In the genomic region with DNA sequence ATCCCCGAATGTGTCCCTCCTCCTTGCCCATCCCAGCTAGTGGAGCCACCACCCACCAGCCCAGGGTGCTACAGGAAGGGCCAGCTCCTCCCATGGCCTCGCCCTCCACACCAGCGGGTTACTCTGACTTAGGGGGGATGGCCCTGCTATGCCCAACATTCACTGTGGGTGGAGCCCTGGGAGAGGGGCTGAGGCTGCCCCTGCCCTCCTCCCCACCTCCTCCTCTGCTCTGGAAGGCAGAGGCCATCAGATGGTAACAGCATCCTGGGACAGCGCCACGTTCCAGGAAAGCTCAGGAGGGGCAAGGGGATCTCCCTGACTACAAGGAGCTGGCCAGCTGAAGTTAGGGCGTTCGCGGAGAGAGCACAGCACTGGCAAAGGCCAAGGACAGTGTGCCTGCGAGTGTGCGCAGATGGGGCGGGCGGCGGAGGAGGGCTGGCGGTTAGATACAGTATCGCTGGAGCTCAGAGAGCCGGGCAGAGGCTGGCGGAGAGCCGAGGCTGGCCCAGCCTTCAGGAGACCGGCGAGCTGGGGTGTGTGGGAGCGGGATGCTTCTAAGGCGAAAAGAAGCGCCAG, we compare ENCODE assay signal across 9 cellular contexts. TPM values are rescaled to one million over a fixed set of nuclear protein-coding genes. Genes with fewer than 3 reads are reported as not detected.
DNase-seq lines count a peak whose midpoint lies in the region; ATAC-seq and TF ChIP-seq lines count a peak whose summit lies in the region.
"Had no signal": no experiment of that assay in that cellular context is flagged by ENCODE, and none has a peak within 500 bp of the region (broad histone marks: within the 10 kb centered on the region; RNA-seq: fewer than 3 reads in every experiment).

No MANE protein-coding gene starts in this region.

- no peak overlapping the region for H3K27ac Mint-ChIP-seq in WTC11

- POLR2A ChIA-PET in WTC11 (lab: Charles Lee) = interaction anchor here (1.5 kb wide), 1 partner anchor 46 kb away, joined by 3 read pairs; no protein-coding TSS in a partner anchor

- H3K4me1 Mint-ChIP-seq in WTC11 = peaks cover 41% of the 10 kb centered on the region

- peaks cover 8% of the 10 kb centered on the region for H3K9me3 Mint-ChIP-seq in WTC11

- DNase-seq in NCI-H510A treated with DMSO at 0.1 percent for 48 hours (lab: John Stamatoyannopoulos, UW) (peak; percentile 33), NCI-H510A (lab: John Stamatoyannopoulos, UW) (no peak), WTC11 (ENCODE audit: low spot score) (peak; percentile 71), fibroblast of villous mesenchyme (ENCODE audit: low read depth) (peak; percentile 2), HuH-7 (ENCODE audit: low spot score) (no peak), left colon (no peak)
- DNase-seq in stimulated activated CD8-positive, alpha-beta memory T cell treated with anti-CD3 and anti-CD28 coated beads, Interleukin-4, amount 100 ng/mL, for 48 hours = peak; percentile 60
- DNase-seq: Kasumi-1 had no signal

- H3K4me3 ChIP-seq in fibroblast of villous mesenchyme (ENCODE audit: low read depth, low read length) = no peak overlapping the region

- peaks cover 3% of the 10 kb centered on the region; the same call in 1 of the 2 replicates for H3K36me3 Mint-ChIP-seq in WTC11

- H3K4me3 Mint-ChIP-seq in WTC11 = peak overlapping the region; percentile 79

- CTCF ChIA-PET in WTC11 (lab: Charles Lee) = interaction anchor here (0.6 to 2.8 kb wide), 29 partner anchors 8 to 200 kb away, joined by 3 to 22 read pairs (median 4); no protein-coding TSS in a partner anchor

- intact Hi-C loops in left colon (cut with DNase I, micrococcal nuclease) = no loop called here

- TF ChIP-seq CTCF in WTC11 (IDR thresholded peaks at IDR 0.05) = no peak
- no peak for TF ChIP-seq CTCF in fibroblast of villous mesenchyme (IDR thresholded peaks at IDR 0.05; ENCODE audit: insufficient read depth, low read depth, low read length)

- ATAC-seq in WTC11 (peak; percentile 88), GM19351 (IDR thresholded peaks at IDR 0.05; ENCODE audit: unreplicated experiment) (no peak), left colon (no peak)

- peaks cover 36% of the 10 kb centered on the region for H3K27me3 Mint-ChIP-seq in WTC11 (ENCODE audit: low read depth)

TF ChIP-seq in WTC11, 78 proteins besides CTCF, POLR2A, EP300 and RAD21 (continues in another document):
- TF ChIP-seq, protein P1, sequence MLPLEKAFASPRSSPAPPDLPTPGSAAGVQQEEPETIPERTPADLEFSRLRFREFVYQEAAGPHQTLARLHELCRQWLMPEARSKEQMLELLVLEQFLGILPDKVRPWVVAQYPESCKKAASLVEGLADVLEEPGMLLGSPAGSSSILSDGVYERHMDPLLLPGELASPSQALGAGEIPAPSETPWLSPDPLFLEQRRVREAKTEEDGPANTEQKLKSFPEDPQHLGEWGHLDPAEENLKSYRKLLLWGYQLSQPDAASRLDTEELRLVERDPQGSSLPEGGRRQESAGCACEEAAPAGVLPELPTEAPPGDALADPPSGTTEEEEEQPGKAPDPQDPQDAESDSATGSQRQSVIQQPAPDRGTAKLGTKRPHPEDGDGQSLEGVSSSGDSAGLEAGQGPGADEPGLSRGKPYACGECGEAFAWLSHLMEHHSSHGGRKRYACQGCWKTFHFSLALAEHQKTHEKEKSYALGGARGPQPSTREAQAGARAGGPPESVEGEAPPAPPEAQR (CRISPR knock-in tag; IDR thresholded peaks at IDR 0.05) = no peak
- TF ChIP-seq, protein P2, sequence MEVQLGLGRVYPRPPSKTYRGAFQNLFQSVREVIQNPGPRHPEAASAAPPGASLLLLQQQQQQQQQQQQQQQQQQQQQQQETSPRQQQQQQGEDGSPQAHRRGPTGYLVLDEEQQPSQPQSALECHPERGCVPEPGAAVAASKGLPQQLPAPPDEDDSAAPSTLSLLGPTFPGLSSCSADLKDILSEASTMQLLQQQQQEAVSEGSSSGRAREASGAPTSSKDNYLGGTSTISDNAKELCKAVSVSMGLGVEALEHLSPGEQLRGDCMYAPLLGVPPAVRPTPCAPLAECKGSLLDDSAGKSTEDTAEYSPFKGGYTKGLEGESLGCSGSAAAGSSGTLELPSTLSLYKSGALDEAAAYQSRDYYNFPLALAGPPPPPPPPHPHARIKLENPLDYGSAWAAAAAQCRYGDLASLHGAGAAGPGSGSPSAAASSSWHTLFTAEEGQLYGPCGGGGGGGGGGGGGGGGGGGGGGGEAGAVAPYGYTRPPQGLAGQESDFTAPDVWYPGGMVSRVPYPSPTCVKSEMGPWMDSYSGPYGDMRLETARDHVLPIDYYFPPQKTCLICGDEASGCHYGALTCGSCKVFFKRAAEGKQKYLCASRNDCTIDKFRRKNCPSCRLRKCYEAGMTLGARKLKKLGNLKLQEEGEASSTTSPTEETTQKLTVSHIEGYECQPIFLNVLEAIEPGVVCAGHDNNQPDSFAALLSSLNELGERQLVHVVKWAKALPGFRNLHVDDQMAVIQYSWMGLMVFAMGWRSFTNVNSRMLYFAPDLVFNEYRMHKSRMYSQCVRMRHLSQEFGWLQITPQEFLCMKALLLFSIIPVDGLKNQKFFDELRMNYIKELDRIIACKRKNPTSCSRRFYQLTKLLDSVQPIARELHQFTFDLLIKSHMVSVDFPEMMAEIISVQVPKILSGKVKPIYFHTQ (CRISPR knock-in tag; IDR thresholded peaks at IDR 0.05) = no peak
- TF ChIP-seq, protein P3, sequence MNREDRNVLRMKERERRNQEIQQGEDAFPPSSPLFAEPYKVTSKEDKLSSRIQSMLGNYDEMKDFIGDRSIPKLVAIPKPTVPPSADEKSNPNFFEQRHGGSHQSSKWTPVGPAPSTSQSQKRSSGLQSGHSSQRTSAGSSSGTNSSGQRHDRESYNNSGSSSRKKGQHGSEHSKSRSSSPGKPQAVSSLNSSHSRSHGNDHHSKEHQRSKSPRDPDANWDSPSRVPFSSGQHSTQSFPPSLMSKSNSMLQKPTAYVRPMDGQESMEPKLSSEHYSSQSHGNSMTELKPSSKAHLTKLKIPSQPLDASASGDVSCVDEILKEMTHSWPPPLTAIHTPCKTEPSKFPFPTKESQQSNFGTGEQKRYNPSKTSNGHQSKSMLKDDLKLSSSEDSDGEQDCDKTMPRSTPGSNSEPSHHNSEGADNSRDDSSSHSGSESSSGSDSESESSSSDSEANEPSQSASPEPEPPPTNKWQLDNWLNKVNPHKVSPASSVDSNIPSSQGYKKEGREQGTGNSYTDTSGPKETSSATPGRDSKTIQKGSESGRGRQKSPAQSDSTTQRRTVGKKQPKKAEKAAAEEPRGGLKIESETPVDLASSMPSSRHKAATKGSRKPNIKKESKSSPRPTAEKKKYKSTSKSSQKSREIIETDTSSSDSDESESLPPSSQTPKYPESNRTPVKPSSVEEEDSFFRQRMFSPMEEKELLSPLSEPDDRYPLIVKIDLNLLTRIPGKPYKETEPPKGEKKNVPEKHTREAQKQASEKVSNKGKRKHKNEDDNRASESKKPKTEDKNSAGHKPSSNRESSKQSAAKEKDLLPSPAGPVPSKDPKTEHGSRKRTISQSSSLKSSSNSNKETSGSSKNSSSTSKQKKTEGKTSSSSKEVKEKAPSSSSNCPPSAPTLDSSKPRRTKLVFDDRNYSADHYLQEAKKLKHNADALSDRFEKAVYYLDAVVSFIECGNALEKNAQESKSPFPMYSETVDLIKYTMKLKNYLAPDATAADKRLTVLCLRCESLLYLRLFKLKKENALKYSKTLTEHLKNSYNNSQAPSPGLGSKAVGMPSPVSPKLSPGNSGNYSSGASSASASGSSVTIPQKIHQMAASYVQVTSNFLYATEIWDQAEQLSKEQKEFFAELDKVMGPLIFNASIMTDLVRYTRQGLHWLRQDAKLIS (CRISPR knock-in tag; IDR thresholded peaks at IDR 0.05; ENCODE audit: borderline replicate concordance) = no peak
- no peak for TF ChIP-seq RELA (CRISPR knock-in tag; IDR thresholded peaks at IDR 0.05; ENCODE audit: borderline replicate concordance)
- peak; percentile 70; the same call in 1 of the 2 replicates for TF ChIP-seq ZNF232 (CRISPR knock-in tag; IDR thresholded peaks at IDR 0.05)
- no peak for TF ChIP-seq CREM (CRISPR knock-in tag; IDR thresholded peaks at IDR 0.05)
- TF ChIP-seq ZNF317 (CRISPR knock-in tag; IDR thresholded peaks at IDR 0.05; ENCODE audit: borderline replicate concordance, low read depth) = no peak
- TF ChIP-seq, protein P4, sequence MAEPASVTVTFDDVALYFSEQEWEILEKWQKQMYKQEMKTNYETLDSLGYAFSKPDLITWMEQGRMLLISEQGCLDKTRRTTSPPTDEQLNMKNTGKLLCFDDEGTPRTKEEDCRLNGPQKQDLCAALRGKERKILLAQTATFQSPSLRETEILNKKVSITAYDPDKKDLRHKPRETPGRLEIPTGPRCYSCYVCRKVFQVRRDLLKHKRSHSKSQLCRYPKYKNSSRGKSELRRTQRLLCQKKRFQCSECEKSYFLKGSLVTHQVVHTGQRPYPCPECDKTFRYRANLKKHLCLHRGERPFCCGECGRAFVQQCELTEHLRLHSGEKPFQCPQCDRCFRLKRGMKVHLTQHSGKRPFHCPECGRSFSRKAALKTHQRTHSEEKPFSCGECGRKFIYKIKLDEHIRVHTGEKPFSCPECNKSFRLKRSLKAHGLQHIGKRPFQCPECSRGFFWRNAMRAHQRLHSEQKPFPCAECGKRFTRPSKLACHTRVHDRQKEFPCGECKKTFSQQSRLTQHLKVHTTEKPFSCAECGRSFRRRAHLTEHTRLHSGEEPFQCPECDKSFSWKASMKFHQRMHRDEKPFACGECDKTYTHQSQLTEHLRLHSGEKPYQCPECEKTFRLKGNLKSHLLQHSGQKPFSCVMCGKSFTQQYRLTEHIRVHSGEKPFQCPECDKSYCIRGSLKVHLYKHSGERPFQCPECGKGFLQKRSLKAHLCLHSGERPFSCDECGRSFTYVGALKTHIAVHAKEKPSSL (CRISPR knock-in tag; conservative IDR thresholded peaks at IDR 0.05) = no peak
- TF ChIP-seq SP1 (CRISPR knock-in tag; conservative IDR thresholded peaks at IDR 0.05) = peak; percentile 72
- TF ChIP-seq ZNF263 (CRISPR knock-in tag; IDR thresholded peaks at IDR 0.05; ENCODE audit: low read depth) = no peak
- peak; percentile 42; the same call in 1 of the 2 replicates for TF ChIP-seq FOXK1 (CRISPR knock-in tag; IDR thresholded peaks at IDR 0.05)
- TF ChIP-seq, protein P5, sequence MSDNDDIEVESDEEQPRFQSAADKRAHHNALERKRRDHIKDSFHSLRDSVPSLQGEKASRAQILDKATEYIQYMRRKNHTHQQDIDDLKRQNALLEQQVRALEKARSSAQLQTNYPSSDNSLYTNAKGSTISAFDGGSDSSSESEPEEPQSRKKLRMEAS (CRISPR knock-in tag; IDR thresholded peaks at IDR 0.05) = peak; percentile 15; the same call in 1 of the 2 replicates
- TF ChIP-seq, protein P6, sequence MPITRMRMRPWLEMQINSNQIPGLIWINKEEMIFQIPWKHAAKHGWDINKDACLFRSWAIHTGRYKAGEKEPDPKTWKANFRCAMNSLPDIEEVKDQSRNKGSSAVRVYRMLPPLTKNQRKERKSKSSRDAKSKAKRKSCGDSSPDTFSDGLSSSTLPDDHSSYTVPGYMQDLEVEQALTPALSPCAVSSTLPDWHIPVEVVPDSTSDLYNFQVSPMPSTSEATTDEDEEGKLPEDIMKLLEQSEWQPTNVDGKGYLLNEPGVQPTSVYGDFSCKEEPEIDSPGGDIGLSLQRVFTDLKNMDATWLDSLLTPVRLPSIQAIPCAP (CRISPR knock-in tag; IDR thresholded peaks at IDR 0.05) = no peak
- TF ChIP-seq CBFB (CRISPR knock-in tag; IDR thresholded peaks at IDR 0.05; ENCODE audit: low read depth) = no peak

RNA-seq across cellular contexts. Expression of a gene that starts 1.5 kb away (rescaled TPM):
- total RNA-seq in WTC11 (2021) = 4.0 to 5.6 TPM (median 5.4 TPM) in 3 replicates
- total RNA-seq in fibroblast of villous mesenchyme = not detected in 2 replicates
- under 1 TPM; 0.37 to 0.42 TPM for total RNA-seq in left colon

Comparison
In these comparisons a context has a peak if more than half of its experiments do, and no peak if none do; other contexts are left out.
1. DNase-seq: peak in NCI-H510A treated with DMSO at 0.1 percent for 48 hours (single experiment), WTC11 (single experiment), fibroblast of villous mesenchyme (single experiment) and stimulated activated CD8-positive, alpha-beta memory T cell treated with anti-CD3 and anti-CD28 coated beads, Interleukin-4, amount 100 ng/mL, for 48 hours (single experiment); none in NCI-H510A (single experiment), HuH-7 (single experiment) and left colon (0 of 2).